Comparison of ENCODE assay signal across 1 cellular context in the genomic region with DNA sequence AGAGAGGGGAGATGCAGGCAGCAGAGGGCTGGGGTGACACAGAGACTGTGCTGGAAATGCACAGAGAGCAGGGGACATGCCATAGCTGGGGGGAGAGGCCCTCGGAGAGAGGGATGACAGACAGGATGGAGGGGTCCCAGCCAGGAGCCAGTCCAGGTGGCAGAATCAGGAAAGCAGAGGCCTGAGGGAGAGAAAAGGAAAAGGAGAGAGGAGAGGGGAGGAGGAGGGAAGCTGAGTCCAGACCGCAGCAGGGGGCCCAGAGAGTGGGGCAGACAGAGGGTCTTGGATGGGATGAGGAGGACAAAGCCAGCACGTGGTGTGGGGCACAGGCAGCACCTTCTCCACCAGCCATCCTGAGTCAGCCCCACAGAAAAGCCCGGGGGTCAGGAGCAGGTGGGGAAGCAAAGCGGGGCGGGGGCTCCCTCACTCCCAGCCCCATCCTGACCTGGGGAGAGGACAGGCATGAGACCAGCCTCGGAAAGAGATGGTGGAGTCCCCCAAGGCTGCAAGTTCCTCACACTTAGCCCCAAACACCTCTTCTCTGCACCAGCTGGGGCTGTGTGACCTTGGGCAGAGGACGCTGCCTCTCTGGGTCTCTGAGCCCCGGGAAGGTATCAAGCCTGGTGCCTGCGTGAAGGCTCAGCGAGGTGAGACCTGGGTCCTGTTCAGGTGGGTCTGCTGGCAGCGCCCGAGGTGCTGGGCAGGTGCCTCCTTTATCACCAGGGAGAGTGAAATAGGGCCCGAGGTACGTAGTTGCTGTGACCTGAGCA.
TF ChIP-seq lines count a peak whose summit lies in the region.

No MANE protein-coding gene starts in this region.

TF ChIP-seq in WTC11, 78 proteins besides CTCF, POLR2A, EP300 and RAD21 (continued from another document):
- TF ChIP-seq PRDM15 (CRISPR knock-in tag; IDR thresholded peaks at IDR 0.05) (no peak), MYBL2 (CRISPR knock-in tag; IDR thresholded peaks at IDR 0.05) (no peak), FOXK1 (CRISPR knock-in tag; IDR thresholded peaks at IDR 0.05) (no peak), ZNF317 (CRISPR knock-in tag; IDR thresholded peaks at IDR 0.05; ENCODE audit: borderline replicate concordance, low read depth) (no peak), RORB (CRISPR knock-in tag; IDR thresholded peaks at IDR 0.05) (no peak), ESRRA (CRISPR knock-in tag; IDR thresholded peaks at IDR 0.05; ENCODE audit: borderline replicate concordance) (no peak), ZNF416 (CRISPR knock-in tag; IDR thresholded peaks at IDR 0.05) (no peak)
